13 cellular contexts compared by ENCODE assay signal in the genomic region with DNA sequence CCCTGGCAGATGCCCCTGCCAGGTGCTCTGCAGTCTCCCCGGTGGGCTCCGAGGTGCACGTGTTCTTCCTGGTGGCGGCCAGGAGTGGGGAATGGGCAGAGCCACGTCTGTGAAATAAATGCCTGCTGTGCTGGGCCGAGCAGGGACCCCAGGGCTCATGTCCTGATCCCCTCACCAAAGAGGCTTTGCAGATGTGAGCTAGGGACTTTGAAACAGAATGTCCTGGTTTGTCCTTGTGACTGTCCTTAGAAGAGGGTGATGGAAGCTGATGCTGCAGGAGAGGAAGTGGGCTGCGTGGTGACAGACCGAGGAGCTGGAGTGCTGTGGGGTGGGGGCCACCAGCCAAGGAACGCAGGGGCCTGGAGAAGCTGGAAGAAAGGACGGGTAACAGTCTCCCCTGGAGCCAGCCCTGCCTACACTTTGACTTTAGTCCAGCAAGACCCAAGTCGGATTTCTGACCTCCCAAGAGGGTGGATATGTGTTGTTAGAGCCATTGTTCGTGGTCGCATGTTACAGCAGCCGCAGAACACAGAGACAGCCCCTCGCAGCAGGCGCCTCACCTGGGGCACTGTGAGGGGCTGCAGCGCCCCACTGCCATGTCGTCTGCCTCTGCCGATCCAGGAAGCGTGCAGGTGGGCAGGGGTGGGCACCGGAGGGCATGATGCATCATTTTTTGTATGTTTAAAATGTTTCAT.
DNase-seq lines count a peak whose midpoint lies in the region; ATAC-seq and TF ChIP-seq lines count a peak whose summit lies in the region.
"Had no signal": no experiment of that assay in that cellular context is flagged by ENCODE, and none has a peak within 500 bp of the region (broad histone marks: within the 10 kb centered on the region; RNA-seq: fewer than 3 reads in every experiment).

No MANE protein-coding gene starts in this region.

- H4K20me1 ChIP-seq in HCT116 (ENCODE audit: insufficient read depth) = no peaks in the 10 kb centered on the region; the same call in 1 of the 2 replicates

- peak overlapping the region; percentile 86 for H2BK5ac ChIP-seq in mesendoderm (ENCODE audit: low read length)

- TF ChIP-seq CTCF in C4-2B (conservative IDR thresholded peaks at IDR 0.05) = no peak
- no peak for TF ChIP-seq CTCF in HCT116 (IDR thresholded peaks at IDR 0.05 in 2 of 3, conservative IDR thresholded peaks at IDR 0.05 in 1 of 3; ENCODE audit: borderline replicate concordance in 1 of 3, insufficient read depth in 1 of 3, low read depth in 2 of 3, low read length in 2 of 3)

- peaks cover 11% of the 10 kb centered on the region for H3K4me1 Mint-ChIP-seq in T-helper 17 cell

- no peak overlapping the region for H3K4me3 ChIP-seq in HCT116 (replicated peaks in 1 of 2; ENCODE audit: low read depth in 1 of 2, low read length in 2 of 2)
- no peak overlapping the region for H3K4me3 ChIP-seq in mesendoderm (ENCODE audit: low read length)
- H3K4me3 ChIP-seq: esophagus squamous epithelium, mucosa of descending colon, suprapubic skin had no signal

- intact Hi-C loops in HCT116 (cut with micrococcal nuclease) = no loop called here

- peaks cover 61 to 69% of the 10 kb centered on the region in 2 experiments for H3K4me1 ChIP-seq in HCT116 (ENCODE audit: control insufficient read depth in 1 of 2, insufficient read depth in 2 of 2, low read length in 2 of 2)
- H3K4me1 ChIP-seq in mesendoderm (ENCODE audit: control insufficient read depth, low read depth, low read length) = peaks cover 26% of the 10 kb centered on the region

- H3K9me2 ChIP-seq in HCT116 (ENCODE audit: insufficient read depth) = no peaks in the 10 kb centered on the region

- peak overlapping the region; percentile 99 for H3K18ac ChIP-seq in mesendoderm (ENCODE audit: low read length)

- no peak overlapping the region for H3K4me3 Mint-ChIP-seq in T-helper 17 cell
- H3K4me3 Mint-ChIP-seq: central memory CD8-positive, alpha-beta T cell had no signal

- H4K5ac ChIP-seq in mesendoderm (ENCODE audit: low read length) = no peak overlapping the region

- H3K36me3 Mint-ChIP-seq in T-helper 17 cell (ENCODE audit: low read depth) = no peaks in the 10 kb centered on the region
- H3K36me3 Mint-ChIP-seq in activated naive CD4-positive, alpha-beta T cell treated with anti-CD3 and anti-CD28 coated beads, Interleukin-2, amount 50 U/mL, for 72 hours = no peaks in the 10 kb centered on the region

- peak overlapping the region; percentile 34 for H3K27ac ChIP-seq in C4-2B
- peak overlapping the region; percentile 50 for H3K27ac ChIP-seq in HCT116 (ENCODE audit: low read depth, low read length)
- H3K27ac ChIP-seq in mesendoderm (ENCODE audit: low read depth, low read length) = peak overlapping the region; percentile 55
- H3K27ac ChIP-seq: esophagus squamous epithelium, suprapubic skin had no signal

- H3K9ac ChIP-seq in HCT116 (ENCODE audit: low read length) (peak overlapping the region; percentile 30), mesendoderm (ENCODE audit: low read length) (peak overlapping the region; percentile 68)

- H3K9me3 ChIP-seq in HCT116 (ENCODE audit: control insufficient read depth in 1 of 2, insufficient read depth in 1 of 2, low read depth in 1 of 2, low read length in 2 of 2) (no peaks in the 10 kb centered on the region), T-helper 17 cell (ENCODE audit: control insufficient read depth, low read length, poor library complexity, severe bottlenecking) (no peaks in the 10 kb centered on the region)
- H3K9me3 ChIP-seq: esophagus squamous epithelium, mucosa of descending colon, suprapubic skin had no signal

- peaks cover 60% of the 10 kb centered on the region for H3K27me3 Mint-ChIP-seq in T-helper 17 cell

- peak overlapping the region; percentile 78 for H3K4me2 ChIP-seq in HCT116 (ENCODE audit: low read length)
- peak overlapping the region; percentile 32 for H3K4me2 ChIP-seq in mesendoderm (ENCODE audit: low read length)

- H3K9me3 Mint-ChIP-seq in activated naive CD4-positive, alpha-beta T cell treated with anti-CD3 and anti-CD28 coated beads, Interleukin-2, amount 50 U/mL, for 72 hours = no peaks in the 10 kb centered on the region
- H3K9me3 Mint-ChIP-seq: central memory CD8-positive, alpha-beta T cell had no signal

- peak overlapping the region; percentile 48 for H2BK120ac ChIP-seq in mesendoderm (ENCODE audit: low read depth, low read length)

- H3K36me3 ChIP-seq in HCT116 (ENCODE audit: control insufficient read depth in 1 of 2, insufficient read depth in 2 of 2, low read length in 2 of 2) (no peaks in the 10 kb centered on the region), mesendoderm (ENCODE audit: control insufficient read depth, insufficient read depth, low read length) (no peaks in the 10 kb centered on the region)
- H3K36me3 ChIP-seq: esophagus squamous epithelium, suprapubic skin had no signal

- H2BK15ac ChIP-seq in mesendoderm (replicated peaks; ENCODE audit: low read depth) = no peak overlapping the region

- no peak for ATAC-seq in HCT116
- ATAC-seq in SK-N-SH treated with all-trans-retinoic acid at 6 μM for 48 hours = peak; percentile 13; the same call in 2 of the 3 replicates
- no peak for ATAC-seq in HG02588 (IDR thresholded peaks at IDR 0.05; ENCODE audit: unreplicated experiment)
- ATAC-seq in HG03135 (IDR thresholded peaks at IDR 0.05; ENCODE audit: unreplicated experiment) = no peak
- no peak for ATAC-seq in T-helper 17 cell
- no peak for ATAC-seq in activated naive CD4-positive, alpha-beta T cell treated with anti-CD3 and anti-CD28 coated beads, Interleukin-2, amount 50 U/mL, for 72 hours

- no peak overlapping the region for H4K8ac ChIP-seq in mesendoderm (ENCODE audit: low read depth, low read length)

- no peaks in the 10 kb centered on the region for H3K79me1 ChIP-seq in mesendoderm (ENCODE audit: low read length)

- BruUV-seq in HCT116 (replicated peaks; lab: Mats Ljungman, UMichigan) = no TSS peak

- peak overlapping the region; percentile 88 for H2AK5ac ChIP-seq in mesendoderm (ENCODE audit: low read length)

- no peaks in the 10 kb centered on the region for H3K27me3 ChIP-seq in HCT116 (ENCODE audit: insufficient read depth, low read length)
- no peaks in the 10 kb centered on the region for H3K27me3 ChIP-seq in mesendoderm (ENCODE audit: insufficient read depth, low read length, poor library complexity)
- H3K27me3 ChIP-seq: suprapubic skin had no signal

- no peak overlapping the region for H2AFZ ChIP-seq in HCT116 (ENCODE audit: low read depth, low read length, poor library complexity, severe bottlenecking)

- no peak for TF ChIP-seq RAD21 in HCT116 (IDR thresholded peaks at IDR 0.05; ENCODE audit: low read depth)

- H3K79me2 ChIP-seq in HCT116 (ENCODE audit: insufficient read depth, low read length) = no peaks in the 10 kb centered on the region
- H3K79me2 ChIP-seq in mesendoderm (ENCODE audit: control insufficient read depth, insufficient read depth, low read length) = no peaks in the 10 kb centered on the region

- POLR2A ChIA-PET in HCT116 (lab: Charles Lee) = interaction anchor here (1.0 to 1.1 kb wide), 2 partner anchors 11 to 60 kb away, joined by 3 read pairs; no protein-coding TSS in a partner anchor

- RAD21 ChIA-PET in HCT116 (lab: Charles Lee; ENCODE audit: low non-redundant PET in 1 of 2, low total read pairs in 2 of 2, uncharacterized antibody in 2 of 2, unreplicated experiment in 2 of 2) = interaction anchor here (0.5 to 1.5 kb wide), 3 partner anchors 17 to 281 kb away, joined by 3 to 4 read pairs (median 3); no protein-coding TSS in a partner anchor

- DNase-seq in HCT116 (ENCODE audit: low read depth, low spot score) (no peak), mesendoderm (peak; percentile 49), T-helper 17 cell (no peak)
- no peak for DNase-seq in activated naive CD4-positive, alpha-beta T cell treated with anti-CD3 and anti-CD28 coated beads, Interleukin-2, amount 50 U/mL, for 72 hours (ENCODE audit: low spot score in 2 of 2)
- DNase-seq: activated CD4-positive, alpha-beta T cell treated with anti-CD3 and anti-CD28 coated beads, Interleukin-2, amount 50 U/mL, for 4 hours; esophagus squamous epithelium had no signal

- H3K23ac ChIP-seq in mesendoderm (ENCODE audit: low read length) = peak overlapping the region; percentile 29

- no peak for TF ChIP-seq POLR2A in HCT116 (IDR thresholded peaks at IDR 0.05; ENCODE audit: borderline replicate concordance, extremely low read depth, insufficient read depth, insufficient read length)

- WGBS in mesendoderm (ENCODE audit: extremely low coverage, insufficient coverage, low lambda C conversion rate) = no CpG with 5 or more reads among the region's 21 CpGs

- peak overlapping the region; percentile 76 for H3K4ac ChIP-seq in mesendoderm (ENCODE audit: low read depth, low read length)

- no peak overlapping the region for H3K27ac Mint-ChIP-seq in T-helper 17 cell
- H3K27ac Mint-ChIP-seq in activated naive CD4-positive, alpha-beta T cell treated with anti-CD3 and anti-CD28 coated beads, Interleukin-2, amount 50 U/mL, for 72 hours = no peak overlapping the region

- CTCF ChIA-PET in HCT116 (lab: Charles Lee) = interaction anchor here (0.9 to 2.3 kb wide), 16 partner anchors 9 to 215 kb away, joined by 3 to 12 read pairs (median 5); no protein-coding TSS in a partner anchor

- peak overlapping the region; percentile 81 for H3K56ac ChIP-seq in mesendoderm (ENCODE audit: low read length)

TF ChIP-seq in HCT116, 20 proteins besides CTCF, POLR2A, EP300 and RAD21:
- no peak for TF ChIP-seq ZNF274 (IDR thresholded peaks at IDR 0.05; ENCODE audit: low read depth, low read length)
- TF ChIP-seq ZFX (IDR thresholded peaks at IDR 0.05) = no peak
- TF ChIP-seq JUND (IDR thresholded peaks at IDR 0.05) = no peak
- TF ChIP-seq FOSL1 (IDR thresholded peaks at IDR 0.05; ENCODE audit: low read depth) = no peak
- TF ChIP-seq ELF1 (IDR thresholded peaks at IDR 0.05; ENCODE audit: borderline replicate concordance, low read depth) = no peak

TF ChIP-seq in SK-N-SH treated with all-trans-retinoic acid at 6 μM for 48 hours, 23 proteins besides CTCF, POLR2A, EP300 and RAD21 (continues in another document):
- TF ChIP-seq GLIS3 (CRISPR knock-in tag; IDR thresholded peaks at IDR 0.05) = no peak
